In the genomic region with DNA sequence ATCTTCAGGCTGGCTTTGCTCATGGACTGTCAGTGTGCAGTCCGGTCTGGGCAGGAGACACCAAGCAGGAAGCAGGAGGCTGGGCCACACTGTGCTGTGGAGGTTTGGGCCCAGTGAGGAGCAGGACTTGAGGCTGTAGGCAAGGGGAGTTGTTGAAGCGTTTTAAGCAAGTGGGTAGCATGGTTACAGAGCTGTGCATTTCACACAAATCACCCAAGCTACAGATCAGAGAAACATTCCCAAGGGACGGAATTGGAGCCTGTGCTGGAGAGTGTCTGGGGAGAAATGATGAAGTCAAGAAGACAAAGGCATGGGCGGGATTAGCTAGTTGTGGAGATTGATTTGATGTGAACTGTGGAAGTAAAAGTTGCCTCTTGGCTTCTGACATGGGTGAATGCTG, we compare ENCODE assay signal across 28 cellular contexts.
A peak's percentile ranks its signal among the peaks of the same experiment; 100 is the strongest.
DNase-seq lines count a peak whose midpoint lies in the region; ATAC-seq, FAIRE-seq and TF ChIP-seq lines count a peak whose summit lies in the region.
"Had no signal": no experiment of that assay in that cellular context is flagged by ENCODE, and none has a peak within 500 bp of the region (broad histone marks: within the 10 kb centered on the region; RNA-seq: fewer than 3 reads in every experiment).

No MANE protein-coding gene starts in this region.

- no peak for ATAC-seq in HG02798 (IDR thresholded peaks at IDR 0.05; ENCODE audit: poor library complexity, unreplicated experiment)
- ATAC-seq: CD8-positive, alpha-beta T cell had no signal

- H2AFZ ChIP-seq in astrocyte (ENCODE audit: low read depth, low read length): no peak overlapping the region

- peak overlapping the region; percentile 58 for H3K27ac Mint-ChIP-seq in astrocyte (ENCODE audit: unreplicated experiment)
- H3K27ac Mint-ChIP-seq: activated B cell treated with CpG ODN at 0.5 μM for 24 hours; activated T-cell treated with anti-CD3 and anti-CD28 coated beads, Interleukin-2, amount 50 U/mL, for 72 hours; CD8-positive, alpha-beta T cell; stimulated activated naive CD8-positive, alpha-beta T cell treated with anti-CD3 and anti-CD28 coated beads, Interleukin-15, Interleukin-2, amounts not matched to agents 100 ng/mL and 50 ng/mL, for 24 hours had no signal

- no peak overlapping the region for H3K4me2 ChIP-seq in astrocyte (ENCODE audit: low read length)
- H3K4me2 ChIP-seq: KMS-11, SK-N-SH had no signal

- DNase-seq in activated CD8-positive, alpha-beta memory T cell treated with anti-CD3 and anti-CD28 coated beads, Interleukin-2, amount 50 U/mL, for 48 hours: peak; percentile 32
- no peak for DNase-seq in activated CD8-positive, alpha-beta memory T cell treated with anti-CD3 and anti-CD28 coated beads for 24 hours
- DNase-seq in NCI-H1436 (lab: John Stamatoyannopoulos, UW) (peak; percentile 74), astrocyte (ENCODE audit: low read depth) (no peak), mesenteric fat pad (ENCODE audit: low spot score) (peak; percentile 39), dermis blood vessel endothelial cell (no peak), NCI-H748 treated with DMSO at 0.1 percent for 48 hours (lab: John Stamatoyannopoulos, UW) (no peak)
- DNase-seq: activated B cell treated with CpG ODN at 0.5 μM for 24 hours; activated naive CD4-positive, alpha-beta T cell treated with Interleukin-2 at 50 U/mL for 16 hours; activated T-cell treated with anti-CD3 and anti-CD28 coated beads, Interleukin-2, amount 50 U/mL, for 72 hours; CD8-positive, alpha-beta T cell; DMS 273 treated with DMSO at 0.1 percent for 48 hours; effector CD8-positive, alpha-beta T cell; left ventricle myocardium inferior; MG63; NCI-H1105; NCI-H2029; NCI-H446 treated with DMSO at 0.1 percent for 48 hours; PC-3; posterior cingulate gyrus; SK-N-SH; small intestine had no signal

- no peaks in the 10 kb centered on the region for H3K9me3 ChIP-seq in astrocyte (ENCODE audit: insufficient read depth, low read depth, low read length)
- H3K9me3 ChIP-seq: left ventricle myocardium inferior, MG63, right atrium auricular region, SK-N-SH had no signal

- H3K4me3 ChIP-seq in astrocyte (ENCODE audit: insufficient read depth, low read depth, low read length): no peak overlapping the region
- H3K4me3 ChIP-seq: left ventricle myocardium inferior, MG63, right atrium auricular region had no signal

- no peaks in the 10 kb centered on the region for H3K36me3 ChIP-seq in astrocyte (ENCODE audit: insufficient read depth, low read length)
- H3K36me3 ChIP-seq: left ventricle myocardium inferior, MG63, right atrium auricular region had no signal

- H3K4me1 Mint-ChIP-seq in astrocyte (ENCODE audit: low read depth, unreplicated experiment): peaks cover 10% of the 10 kb centered on the region

- no peaks in the 10 kb centered on the region for H4K20me1 ChIP-seq in astrocyte (ENCODE audit: insufficient read depth, low read length)

- H3K27me3 ChIP-seq in astrocyte (ENCODE audit: insufficient read depth, low read length): peaks cover 2% of the 10 kb centered on the region
- H3K27me3 ChIP-seq: MG63, right atrium auricular region had no signal

- no peak for FAIRE-seq in astrocyte (lab: Jason Lieb, UNC)
- FAIRE-seq: A204.1, islet of Langerhans, small intestine had no signal

- peaks cover 2% of the 10 kb centered on the region for H3K36me3 Mint-ChIP-seq in astrocyte (ENCODE audit: low read depth, unreplicated experiment)
- H3K36me3 Mint-ChIP-seq: CD8-positive, alpha-beta T cell had no signal

- H3K27me3 Mint-ChIP-seq in astrocyte (ENCODE audit: low read depth, unreplicated experiment): peaks cover 29% of the 10 kb centered on the region
- H3K27me3 Mint-ChIP-seq: stimulated activated naive CD8-positive, alpha-beta T cell treated with anti-CD3 and anti-CD28 coated beads, Interleukin-15, Interleukin-2, amounts not matched to agents 100 ng/mL and 50 ng/mL, for 24 hours had no signal

- no peak overlapping the region for H3K9ac ChIP-seq in astrocyte (ENCODE audit: low read length)
- H3K9ac ChIP-seq: KMS-11, SK-N-SH had no signal

- no peaks in the 10 kb centered on the region for H3K9me3 Mint-ChIP-seq in astrocyte (ENCODE audit: unreplicated experiment)
- H3K9me3 Mint-ChIP-seq: activated B cell treated with CpG ODN at 0.5 μM for 24 hours; activated T-cell treated with anti-CD3 and anti-CD28 coated beads, Interleukin-2, amount 50 U/mL, for 72 hours; CD8-positive, alpha-beta T cell; stimulated activated naive CD8-positive, alpha-beta T cell treated with anti-CD3 and anti-CD28 coated beads, Interleukin-15, Interleukin-2, amounts not matched to agents 100 ng/mL and 50 ng/mL, for 24 hours had no signal

- TF ChIP-seq CTCF in astrocyte (IDR thresholded peaks at IDR 0.05; ENCODE audit: insufficient read depth, low read depth, low read length): no peak

- no peak overlapping the region for H3K27ac ChIP-seq in astrocyte (ENCODE audit: low read depth, low read length)
- H3K27ac ChIP-seq: KMS-11, left ventricle myocardium inferior, right atrium auricular region had no signal

- no peaks in the 10 kb centered on the region for H3K4me1 ChIP-seq in astrocyte (ENCODE audit: insufficient read depth, low read length)
- H3K4me1 ChIP-seq: left ventricle myocardium inferior, right atrium auricular region had no signal

- no peak overlapping the region for H3K4me3 Mint-ChIP-seq in astrocyte (ENCODE audit: unreplicated experiment)
- H3K4me3 Mint-ChIP-seq: activated B cell treated with CpG ODN at 0.5 μM for 24 hours; activated T-cell treated with anti-CD3 and anti-CD28 coated beads, Interleukin-2, amount 50 U/mL, for 72 hours; CD8-positive, alpha-beta T cell; stimulated activated naive CD8-positive, alpha-beta T cell treated with anti-CD3 and anti-CD28 coated beads, Interleukin-15, Interleukin-2, amounts not matched to agents 100 ng/mL and 50 ng/mL, for 24 hours had no signal

- H3K79me2 ChIP-seq in astrocyte (ENCODE audit: insufficient read depth, low read length): no peaks in the 10 kb centered on the region

Comparison
In these comparisons a context has a peak if more than half of its experiments do, and no peak if none do; other contexts are left out.
1. DNase-seq: peak in activated CD8-positive, alpha-beta memory T cell treated with anti-CD3 and anti-CD28 coated beads, Interleukin-2, amount 50 U/mL, for 48 hours (single experiment), NCI-H1436 (single experiment) and mesenteric fat pad (single experiment); none in activated CD8-positive, alpha-beta memory T cell treated with anti-CD3 and anti-CD28 coated beads for 24 hours (single experiment), astrocyte (single experiment), dermis blood vessel endothelial cell (single experiment) and NCI-H748 treated with DMSO at 0.1 percent for 48 hours (single experiment).